1 cellular context compared by ENCODE assay signal in the genomic region with DNA sequence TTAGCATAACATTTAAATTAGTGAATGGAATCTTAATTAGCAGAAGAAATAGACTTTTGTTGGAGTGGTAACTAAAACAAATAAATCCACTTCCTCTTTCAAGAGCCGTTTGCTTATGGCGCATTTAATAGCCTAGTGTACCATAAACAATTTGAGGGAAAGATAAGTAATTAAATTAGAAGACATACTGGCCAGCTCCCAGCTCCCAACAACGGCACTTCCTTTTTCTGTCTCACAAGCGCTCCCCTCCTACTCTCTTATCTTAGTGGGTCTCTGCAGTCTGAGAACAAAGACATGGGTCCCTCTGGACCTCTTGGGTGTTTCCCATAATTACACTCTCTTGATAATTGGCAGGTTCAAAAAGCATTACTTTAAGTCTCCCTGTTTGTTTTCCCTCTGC.
TF ChIP-seq lines count a peak whose summit lies in the region.

No MANE protein-coding gene starts in this region.

TF ChIP-seq in WTC11, 78 proteins besides CTCF, POLR2A, EP300 and RAD21 (continued from another document):
- TF ChIP-seq, protein P1, sequence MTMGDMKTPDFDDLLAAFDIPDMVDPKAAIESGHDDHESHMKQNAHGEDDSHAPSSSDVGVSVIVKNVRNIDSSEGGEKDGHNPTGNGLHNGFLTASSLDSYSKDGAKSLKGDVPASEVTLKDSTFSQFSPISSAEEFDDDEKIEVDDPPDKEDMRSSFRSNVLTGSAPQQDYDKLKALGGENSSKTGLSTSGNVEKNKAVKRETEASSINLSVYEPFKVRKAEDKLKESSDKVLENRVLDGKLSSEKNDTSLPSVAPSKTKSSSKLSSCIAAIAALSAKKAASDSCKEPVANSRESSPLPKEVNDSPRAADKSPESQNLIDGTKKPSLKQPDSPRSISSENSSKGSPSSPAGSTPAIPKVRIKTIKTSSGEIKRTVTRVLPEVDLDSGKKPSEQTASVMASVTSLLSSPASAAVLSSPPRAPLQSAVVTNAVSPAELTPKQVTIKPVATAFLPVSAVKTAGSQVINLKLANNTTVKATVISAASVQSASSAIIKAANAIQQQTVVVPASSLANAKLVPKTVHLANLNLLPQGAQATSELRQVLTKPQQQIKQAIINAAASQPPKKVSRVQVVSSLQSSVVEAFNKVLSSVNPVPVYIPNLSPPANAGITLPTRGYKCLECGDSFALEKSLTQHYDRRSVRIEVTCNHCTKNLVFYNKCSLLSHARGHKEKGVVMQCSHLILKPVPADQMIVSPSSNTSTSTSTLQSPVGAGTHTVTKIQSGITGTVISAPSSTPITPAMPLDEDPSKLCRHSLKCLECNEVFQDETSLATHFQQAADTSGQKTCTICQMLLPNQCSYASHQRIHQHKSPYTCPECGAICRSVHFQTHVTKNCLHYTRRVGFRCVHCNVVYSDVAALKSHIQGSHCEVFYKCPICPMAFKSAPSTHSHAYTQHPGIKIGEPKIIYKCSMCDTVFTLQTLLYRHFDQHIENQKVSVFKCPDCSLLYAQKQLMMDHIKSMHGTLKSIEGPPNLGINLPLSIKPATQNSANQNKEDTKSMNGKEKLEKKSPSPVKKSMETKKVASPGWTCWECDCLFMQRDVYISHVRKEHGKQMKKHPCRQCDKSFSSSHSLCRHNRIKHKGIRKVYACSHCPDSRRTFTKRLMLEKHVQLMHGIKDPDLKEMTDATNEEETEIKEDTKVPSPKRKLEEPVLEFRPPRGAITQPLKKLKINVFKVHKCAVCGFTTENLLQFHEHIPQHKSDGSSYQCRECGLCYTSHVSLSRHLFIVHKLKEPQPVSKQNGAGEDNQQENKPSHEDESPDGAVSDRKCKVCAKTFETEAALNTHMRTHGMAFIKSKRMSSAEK (CRISPR knock-in tag; IDR thresholded peaks at IDR 0.05; ENCODE audit: borderline replicate concordance), result no peak
- no peak for TF ChIP-seq ZBTB21 (CRISPR knock-in tag; IDR thresholded peaks at IDR 0.05; ENCODE audit: borderline replicate concordance)
TF ChIP-seq in WTC11: peak in this region for 0.
